In genomic region chr6:133548409-133548808, GRCh38 we compare ENCODE assay signal across 12 cellular contexts.
DNase-seq lines count a peak whose midpoint lies in the region; ATAC-seq and TF ChIP-seq lines count a peak whose summit lies in the region.
"Had no signal": no experiment of that assay in that cellular context is flagged by ENCODE, and none has a peak within 500 bp of the region (broad histone marks: within the 10 kb centered on the region; RNA-seq: fewer than 3 reads in every experiment).

No MANE protein-coding gene starts in this region.

- H3K4me3 ChIP-seq in neural progenitor cell (no peak overlapping the region), colonic mucosa (no peak overlapping the region)

- H3K9ac ChIP-seq in neural progenitor cell = no peak overlapping the region
- H3K9ac ChIP-seq in colonic mucosa (ENCODE audit: low read depth in 2 of 2, low read length in 2 of 2) = no peak overlapping the region

- H4K20me1 ChIP-seq in neural progenitor cell (ENCODE audit: low read depth) = no peaks in the 10 kb centered on the region

- H3K36me3 Mint-ChIP-seq in neural progenitor cell = no peaks in the 10 kb centered on the region

- peak overlapping the region; percentile 73 for H3K4me2 ChIP-seq in neural progenitor cell

- H3K27ac ChIP-seq in neural progenitor cell = peak overlapping the region; percentile 75
- H3K27ac ChIP-seq in colonic mucosa = no peak overlapping the region
- H3K27ac ChIP-seq: epithelial cell of prostate, neutrophil had no signal

- intact Hi-C loops in colonic mucosa (cut with DNase I) = no loop called here

- TF ChIP-seq CTCF in neural progenitor cell (IDR thresholded peaks at IDR 0.05) = no peak
- TF ChIP-seq CTCF in colonic mucosa (IDR thresholded peaks at IDR 0.05) = no peak

- DNase-seq in AG08396 (ENCODE audit: low spot score) (peak; percentile 31), fibroblast of gingiva (ENCODE audit: low read depth) (peak; percentile 76), neural progenitor cell (ENCODE audit: low spot score) (peak; percentile 13), activated gamma-delta T cell treated with Interleukin-2 at 50 U/mL for 16 hours (no peak), colonic mucosa (no peak)
- DNase-seq: CD4-positive, alpha-beta T cell; NCI-H1105 treated with DMSO at 0.1 percent for 48 hours had no signal

- H3K4me3 Mint-ChIP-seq in neural progenitor cell = no peak overlapping the region
- H3K4me3 Mint-ChIP-seq: CD4-positive, alpha-beta T cell had no signal

- H3K27me3 ChIP-seq in neural progenitor cell = no peaks in the 10 kb centered on the region
- no peaks in the 10 kb centered on the region for H3K27me3 ChIP-seq in colonic mucosa
- H3K27me3 ChIP-seq: neutrophil had no signal

- H3K9me3 ChIP-seq in neural progenitor cell (ENCODE audit: low read depth) (no peaks in the 10 kb centered on the region), colonic mucosa (no peaks in the 10 kb centered on the region)
- H3K9me3 ChIP-seq: neutrophil had no signal

- no peak overlapping the region for H3K27ac Mint-ChIP-seq in neural progenitor cell
- H3K27ac Mint-ChIP-seq: CD4-positive, alpha-beta T cell had no signal

- no peaks in the 10 kb centered on the region for H3K79me2 ChIP-seq in neural progenitor cell (ENCODE audit: low read depth)

- no peak for ATAC-seq in HG02623 (IDR thresholded peaks at IDR 0.05; ENCODE audit: unreplicated experiment)
- no peak for ATAC-seq in GM18520 (IDR thresholded peaks at IDR 0.05; ENCODE audit: unreplicated experiment)

- H3K4me1 ChIP-seq in neural progenitor cell (peaks cover 52% of the 10 kb centered on the region), colonic mucosa (no peaks in the 10 kb centered on the region)

- H2AFZ ChIP-seq in neural progenitor cell (replicated peaks) = no peak overlapping the region

- H3K27me3 Mint-ChIP-seq in neural progenitor cell (ENCODE audit: insufficient read depth, low read depth) = peaks cover 27% of the 10 kb centered on the region

- H3K36me3 ChIP-seq in neural progenitor cell = no peaks in the 10 kb centered on the region
- H3K36me3 ChIP-seq in colonic mucosa = no peaks in the 10 kb centered on the region
- H3K36me3 ChIP-seq: neutrophil had no signal

- H3K9me3 Mint-ChIP-seq in neural progenitor cell = no peaks in the 10 kb centered on the region
- H3K9me3 Mint-ChIP-seq: CD4-positive, alpha-beta T cell had no signal

- no peak for TF ChIP-seq EP300 in Ishikawa (IDR thresholded peaks at IDR 0.05; ENCODE audit: borderline replicate concordance)

- H3K4me1 Mint-ChIP-seq in neural progenitor cell = peaks cover 39% of the 10 kb centered on the region

- H3F3A ChIP-seq in neural progenitor cell (ENCODE audit: low read depth) = peaks cover 37% of the 10 kb centered on the region

- TF ChIP-seq RAD21 in Ishikawa (IDR thresholded peaks at IDR 0.05; ENCODE audit: low read depth) = no peak

TF ChIP-seq in Ishikawa, 13 proteins besides CTCF, POLR2A, EP300 and RAD21:
- TF ChIP-seq TEAD4 (IDR thresholded peaks at IDR 0.05) (0 out of 2 replicates have a peak, but pooled peaks have one; percentile 30), CREB1 (IDR thresholded peaks at IDR 0.05; ENCODE audit: low read depth) (no peak)
- TF ChIP-seq, protein P1, sequence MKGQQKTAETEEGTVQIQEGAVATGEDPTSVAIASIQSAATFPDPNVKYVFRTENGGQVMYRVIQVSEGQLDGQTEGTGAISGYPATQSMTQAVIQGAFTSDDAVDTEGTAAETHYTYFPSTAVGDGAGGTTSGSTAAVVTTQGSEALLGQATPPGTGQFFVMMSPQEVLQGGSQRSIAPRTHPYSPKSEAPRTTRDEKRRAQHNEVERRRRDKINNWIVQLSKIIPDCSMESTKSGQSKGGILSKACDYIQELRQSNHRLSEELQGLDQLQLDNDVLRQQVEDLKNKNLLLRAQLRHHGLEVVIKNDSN (IDR thresholded peaks at IDR 0.05) = peak; percentile 64

Comparison
In these comparisons a context has a peak if more than half of its experiments do, and no peak if none do; other contexts are left out.
1. DNase-seq: peak in AG08396 (single experiment), fibroblast of gingiva (single experiment) and neural progenitor cell (single experiment); none in activated gamma-delta T cell treated with Interleukin-2 at 50 U/mL for 16 hours (single experiment) and colonic mucosa (single experiment).